8 cellular contexts compared by ENCODE assay signal in genomic region chr5:54457094-54457531, GRCh38. TPM values are rescaled to one million over a fixed set of nuclear protein-coding genes. Genes with fewer than 3 reads are reported as not detected.
A peak's percentile ranks its signal among the peaks of the same experiment; 100 is the strongest.
DNase-seq lines count a peak whose midpoint lies in the region; ATAC-seq, FAIRE-seq and TF ChIP-seq lines count a peak whose summit lies in the region.
"Had no signal": no experiment of that assay in that cellular context is flagged by ENCODE, and none has a peak within 500 bp of the region (broad histone marks: within the 10 kb centered on the region; RNA-seq: fewer than 3 reads in every experiment).

No MANE protein-coding gene starts in this region.

- H2BK15ac ChIP-seq in IMR-90 (ENCODE audit: low read depth, low read length), result peak overlapping the region; percentile 39; the same call in 1 of the 3 replicates

- H3K27me3 ChIP-seq in IMR-90 (ENCODE audit: control insufficient read depth, insufficient read depth, low read length) (no peaks in the 10 kb centered on the region), testis (no peaks in the 10 kb centered on the region)

- POLR2A ChIA-PET in IMR-90 (lab: Charles Lee; ENCODE audit: unreplicated experiment), result no interaction called here

- no peaks in the 10 kb centered on the region for H3K27me3 Mint-ChIP-seq in chondrocyte (ENCODE audit: low read depth)

- H4K8ac ChIP-seq in IMR-90 (ENCODE audit: low read depth in 2 of 2, low read length in 2 of 2), result peak overlapping the region in 1 of 2 experiments; percentile 82; a peak in 2 of 4 replicates

- in situ Hi-C loops in IMR-90 (cut with MboI; ENCODE audit: low sequenced_read_pairs), result no loop called here

- H3K56ac ChIP-seq in IMR-90 (ENCODE audit: extremely low read depth, insufficient read depth, low read length), result no peak overlapping the region

- H3K36me3 Mint-ChIP-seq in chondrocyte (ENCODE audit: low read depth), result no peaks in the 10 kb centered on the region

- H4K5ac ChIP-seq in IMR-90 (ENCODE audit: low read depth, low read length), result no peak overlapping the region

- peak; percentile 92 for ATAC-seq in IMR-90 (ENCODE audit: low read depth)

- intact Hi-C loops in IMR-90 (cut with micrococcal nuclease), result no loop called here
- intact Hi-C loops in testis (cut with DNase I; ENCODE audit: low total_unique reads), result no loop called here

- peak overlapping the region; percentile 68 for H2BK120ac ChIP-seq in IMR-90 (ENCODE audit: low read depth, low read length)

- no peak for FAIRE-seq in H54 (lab: Jason Lieb, UNC)

- H4K91ac ChIP-seq in IMR-90 (ENCODE audit: insufficient read depth, low read depth, low read length), result peak overlapping the region; percentile 34; the same call in 1 of the 2 replicates

- peak overlapping the region; percentile 86 for H3K4me2 ChIP-seq in IMR-90 (ENCODE audit: low read depth, low read length)

- H2AK5ac ChIP-seq in IMR-90 (ENCODE audit: low read depth, low read length), result no peak overlapping the region

- H3K4me1 Mint-ChIP-seq in chondrocyte (ENCODE audit: low read depth), result peaks cover 57% of the 10 kb centered on the region

- no peak overlapping the region for H3K9ac ChIP-seq in IMR-90 (ENCODE audit: low read depth, low read length)

- H4K20me1 ChIP-seq in IMR-90 (ENCODE audit: insufficient read depth, low read length), result no peaks in the 10 kb centered on the region

- CTCF ChIA-PET in IMR-90 (lab: Yijun Ruan, JAX), result interaction anchor here (0.6 to 3.7 kb wide), 7 partner anchors 14 to 178 kb away, joined by 3 to 18 read pairs (median 4); partner anchors contain the start of gene SNX18

- DNase-seq in IMR-90, result peak; percentile 90
- DNase-seq in chondrocyte (ENCODE audit: low spot score), result no peak
- peak; percentile 45 for DNase-seq in kidney tubule cell (ENCODE audit: low spot score)
- peak; percentile 78 for DNase-seq in testis
- no peak for DNase-seq in hippocampal formation (lab: John Stamatoyannopoulos, UW)
- DNase-seq in activated CD8-positive, alpha-beta memory T cell treated with anti-CD3 and anti-CD28 coated beads, Interleukin-2, amount 50 U/mL, for 4 hours, result no peak
- no peak for DNase-seq in H54 (ENCODE audit: insufficient read length, low spot score)

- dilution Hi-C loops in IMR-90 (cut with HindIII; ENCODE audit: low sequenced_read_pairs, unreplicated experiment), result no loop called here

- H3K27ac Mint-ChIP-seq in chondrocyte (ENCODE audit: unreplicated experiment), result peak overlapping the region; percentile 80

- H3K4ac ChIP-seq in IMR-90 (ENCODE audit: low read depth, low read length), result peak overlapping the region; percentile 72

- TF ChIP-seq POLR2A in IMR-90 (IDR thresholded peaks at IDR 0.05; ENCODE audit: low read depth, low read length) (no peak), testis (IDR thresholded peaks at IDR 0.05) (no peak), H54 (IDR thresholded peaks at IDR 0.05; ENCODE audit: low read depth, low read length) (no peak)

- BruUV-seq in IMR-90 (replicated peaks; lab: Mats Ljungman, UMichigan), result no TSS peak

- H3K4me1 ChIP-seq in IMR-90 (ENCODE audit: control insufficient read depth, insufficient read depth, low read length), result peaks cover 26% of the 10 kb centered on the region
- peaks cover 21% of the 10 kb centered on the region for H3K4me1 ChIP-seq in testis

- no peaks in the 10 kb centered on the region for H3K79me1 ChIP-seq in IMR-90 (ENCODE audit: low read depth in 1 of 2, low read length in 2 of 2)

- peak overlapping the region; percentile 34 for H3K4me3 Mint-ChIP-seq in chondrocyte (ENCODE audit: unreplicated experiment)

- no peak overlapping the region for H2AK9ac ChIP-seq in IMR-90 (replicated peaks; ENCODE audit: low read depth, low read length, poor library complexity)

- H2AFZ ChIP-seq in IMR-90 (replicated peaks; ENCODE audit: low read length, poor library complexity), result peak overlapping the region; percentile 56

- peak overlapping the region; percentile 89 for H2BK5ac ChIP-seq in IMR-90 (ENCODE audit: low read depth, low read length, poor library complexity, severe bottlenecking)

- H3K23ac ChIP-seq in IMR-90 (ENCODE audit: low read depth, low read length), result peak overlapping the region; percentile 42; the same call in 1 of the 2 replicates

- H3K9me3 ChIP-seq in IMR-90 (ENCODE audit: control insufficient read depth, insufficient read depth, low read length) (no peaks in the 10 kb centered on the region), testis (no peaks in the 10 kb centered on the region)

- TF ChIP-seq RAD21 in IMR-90 (IDR thresholded peaks at IDR 0.05; ENCODE audit: low read length), result no peak

- H2BK20ac ChIP-seq in IMR-90 (ENCODE audit: low read depth, low read length), result peak overlapping the region; percentile 79

- H3K9me1 ChIP-seq in IMR-90 (ENCODE audit: insufficient read depth, low read length), result peaks cover 16% of the 10 kb centered on the region; the same call in 1 of the 2 replicates

- peak overlapping the region; percentile 65; the same call in 1 of the 2 replicates for H3K18ac ChIP-seq in IMR-90 (ENCODE audit: low read depth, low read length)

- peaks cover 5% of the 10 kb centered on the region for H3K9me3 Mint-ChIP-seq in chondrocyte (ENCODE audit: low read depth)

- H3K4me3 ChIP-seq in IMR-90 (ENCODE audit: insufficient read depth, low read depth, low read length) (no peak overlapping the region), testis (no peak overlapping the region)

- no peak for TF ChIP-seq CTCF in IMR-90 (conservative IDR thresholded peaks at IDR 0.05; ENCODE audit: low read depth, low read length)
- TF ChIP-seq CTCF in chondrocyte (IDR thresholded peaks at IDR 0.05), result no peak
- TF ChIP-seq CTCF in testis (IDR thresholded peaks at IDR 0.05), result no peak

- peak overlapping the region; percentile 51 for H3K14ac ChIP-seq in IMR-90 (replicated peaks; ENCODE audit: low read depth, low read length)

- no peaks in the 10 kb centered on the region for H3K36me3 ChIP-seq in IMR-90 (ENCODE audit: control insufficient read depth, insufficient read depth, low read length)
- H3K36me3 ChIP-seq in testis (ENCODE audit: low read depth, missing control alignments), result no peaks in the 10 kb centered on the region

- peak overlapping the region; percentile 48; the same call in 1 of the 2 replicates for H3K27ac ChIP-seq in IMR-90 (ENCODE audit: insufficient read depth, low read length)
- H3K27ac ChIP-seq in testis, result peak overlapping the region; percentile 15 to 69
- H3K27ac ChIP-seq: epithelial cell of prostate had no signal

- no CpG with 5 or more reads among the region's 3 CpGs for WGBS in IMR-90 (ENCODE audit: extremely low coverage in 2 of 2, insufficient read length in 1 of 2), 2 experiments
- 28 to 32% methylated on average over 3 of the region's 3 CpGs for WGBS in testis, 2 donors

TF ChIP-seq in IMR-90, 13 proteins besides CTCF, POLR2A, EP300 and RAD21:
- TF ChIP-seq CEBPB (IDR thresholded peaks at IDR 0.05; ENCODE audit: low read depth, low read length) (peak; percentile 74), MAFK (IDR thresholded peaks at IDR 0.05; ENCODE audit: low read depth, low read length) (peak; percentile 11; the same call in 1 of the 2 replicates), MAZ (IDR thresholded peaks at IDR 0.05; ENCODE audit: borderline replicate concordance, low read depth, low read length) (no peak), NFE2L2 (IDR thresholded peaks at IDR 0.05; ENCODE audit: low read depth, low read length) (peak; percentile 62; the same call in 1 of the 2 replicates)

RNA-seq across cellular contexts. Expression of gene HSPB3, which starts 1.6 kb away (rescaled TPM):
- total RNA-seq in IMR-90 (2012; rRNA removed), result 0.54 TPM in 1 of 2 replicates, not detected in the other
- polyA plus RNA-seq in IMR-90 (2012; rRNA removed), result 0.31 and 0.98 TPM in 2 replicates
- polyA plus RNA-seq in IMR-90 (2012; cell fraction: cytosol; rRNA removed), result 0.56 and 0.67 TPM in 2 replicates
- 0.20 and 0.47 TPM in 2 replicates for polyA plus RNA-seq in IMR-90 (2012; cell fraction: nucleus; rRNA removed; ENCODE audit: low replicate concordance)
- total RNA-seq in chondrocyte, result 0.37 to 4.8 TPM (median 0.46 TPM) in 3 replicates
- 1 to 10 TPM; 3.1 to 4.5 TPM for total RNA-seq in testis
- 2.8 TPM for polyA plus RNA-seq in testis (ENCODE audit: insufficient read depth, low read depth, low replicate concordance)

Comparison
In these comparisons a context has a peak if more than half of its experiments do, and no peak if none do; other contexts are left out.
1. DNase-seq: peak in IMR-90 (single experiment), kidney tubule cell (single experiment) and testis (single experiment); none in chondrocyte (single experiment), hippocampal formation (0 of 2), activated CD8-positive, alpha-beta memory T cell treated with anti-CD3 and anti-CD28 coated beads, Interleukin-2, amount 50 U/mL, for 4 hours (single experiment) and H54 (single experiment).